Comparison of ENCODE assay signal across 1 cellular context in genomic region chr7:33706666-33707194, GRCh38.
TF ChIP-seq lines count a peak whose summit lies in the region.

No MANE protein-coding gene starts in this region.

TF ChIP-seq in HepG2, 621 proteins besides CTCF, POLR2A, EP300 and RAD21:
- TF ChIP-seq ZNF652 (CRISPR knock-in tag; IDR thresholded peaks at IDR 0.05; ENCODE audit: borderline replicate concordance, low read depth) (peak; percentile 73), MLLT10 (CRISPR knock-in tag; IDR thresholded peaks at IDR 0.05) (no peak)
